ENCODE assay signal across 1 cellular context in genomic region chr13:98173431-98173921, GRCh38.
TF ChIP-seq lines count a peak whose summit lies in the region.

No MANE protein-coding gene starts in this region.

TF ChIP-seq in HepG2, 621 proteins besides CTCF, POLR2A, EP300 and RAD21 (continued from another document and continues in another):
- TF ChIP-seq ZNF609 (CRISPR knock-in tag; IDR thresholded peaks at IDR 0.05; ENCODE audit: borderline replicate concordance) (peak; percentile 66), POGZ (CRISPR knock-in tag; IDR thresholded peaks at IDR 0.05) (peak; percentile 42; the same call in 1 of the 2 replicates), ZNF251 (CRISPR knock-in tag; IDR thresholded peaks at IDR 0.05) (no peak), HOXA9 (CRISPR knock-in tag; IDR thresholded peaks at IDR 0.05; ENCODE audit: borderline replicate concordance) (no peak), TRIM22 (IDR thresholded peaks at IDR 0.05) (no peak), FOXP1 (IDR thresholded peaks at IDR 0.05) (peak; percentile 57), FOXP1 (CRISPR knock-in tag; IDR thresholded peaks at IDR 0.05) (peak; percentile 90), GABPB1 (CRISPR knock-in tag; IDR thresholded peaks at IDR 0.05) (peak; percentile 62; the same call in 1 of the 2 replicates), ZSCAN29 (CRISPR knock-in tag; conservative IDR thresholded peaks at IDR 0.05) (no peak), MYNN (CRISPR knock-in tag; IDR thresholded peaks at IDR 0.05; ENCODE audit: low read depth) (no peak), KLF16 (CRISPR knock-in tag; IDR thresholded peaks at IDR 0.05) (peak in 1 of 2 experiments; percentile 72; a peak in 2 of 4 replicates), ZNF230 (CRISPR knock-in tag; IDR thresholded peaks at IDR 0.05) (no peak), NR1H2 (CRISPR knock-in tag; IDR thresholded peaks at IDR 0.05; ENCODE audit: borderline replicate concordance, low read depth) (no peak), TERF1 (CRISPR knock-in tag; IDR thresholded peaks at IDR 0.05) (no peak), TBX3 (IDR thresholded peaks at IDR 0.05; ENCODE audit: borderline replicate concordance) (peak; percentile 74; the same call in 1 of the 2 replicates), PRPF4 (IDR thresholded peaks at IDR 0.05; ENCODE audit: low read depth, low read length, poor library complexity, severe bottlenecking) (no peak), ZNF564 (CRISPR knock-in tag; IDR thresholded peaks at IDR 0.05) (no peak), ZNF777 (CRISPR knock-in tag; IDR thresholded peaks at IDR 0.05) (no peak), GPN1 (CRISPR knock-in tag; IDR thresholded peaks at IDR 0.05; ENCODE audit: borderline replicate concordance) (no peak), ZNF33A (CRISPR knock-in tag; IDR thresholded peaks at IDR 0.05; ENCODE audit: borderline replicate concordance) (no peak), SMAD9 (CRISPR knock-in tag; IDR thresholded peaks at IDR 0.05) (no peak), ZNF367 (CRISPR knock-in tag; IDR thresholded peaks at IDR 0.05; ENCODE audit: borderline replicate concordance) (no peak), ZKSCAN8 (CRISPR knock-in tag; IDR thresholded peaks at IDR 0.05; ENCODE audit: borderline replicate concordance) (peak; percentile 59; the same call in 1 of the 2 replicates), NR2C2 (CRISPR knock-in tag; IDR thresholded peaks at IDR 0.05; ENCODE audit: borderline replicate concordance) (peak; percentile 81), ZFP1 (CRISPR knock-in tag; IDR thresholded peaks at IDR 0.05) (no peak), SOX5 (CRISPR knock-in tag; IDR thresholded peaks at IDR 0.05; ENCODE audit: borderline replicate concordance) (peak; percentile 84), SOX13 (IDR thresholded peaks at IDR 0.05) (no peak), SOX13 (CRISPR knock-in tag; conservative IDR thresholded peaks at IDR 0.05 in 1 of 2, IDR thresholded peaks at IDR 0.05 in 1 of 2) (peak in 1 of 2 experiments; percentile 81; a peak in 2 of 4 replicates), TFDP1 (CRISPR knock-in tag; IDR thresholded peaks at IDR 0.05; ENCODE audit: borderline replicate concordance) (no peak), ZHX2 (IDR thresholded peaks at IDR 0.05; ENCODE audit: low read depth) (no peak), ZHX2 (CRISPR knock-in tag; IDR thresholded peaks at IDR 0.05; ENCODE audit: borderline replicate concordance) (no peak), ZNF333 (CRISPR knock-in tag; IDR thresholded peaks at IDR 0.05; ENCODE audit: borderline replicate concordance) (no peak), MAFG (CRISPR knock-in tag; IDR thresholded peaks at IDR 0.05) (no peak), ZNF878 (CRISPR knock-in tag; IDR thresholded peaks at IDR 0.05) (no peak), ZNF496 (CRISPR knock-in tag; IDR thresholded peaks at IDR 0.05; ENCODE audit: insufficient replicate concordance) (no peak), ZNF451 (CRISPR knock-in tag; IDR thresholded peaks at IDR 0.05) (no peak), ZNF10 (CRISPR knock-in tag; IDR thresholded peaks at IDR 0.05; ENCODE audit: borderline replicate concordance, low read depth) (no peak), NBN (conservative IDR thresholded peaks at IDR 0.05) (no peak), FOXO4 (CRISPR knock-in tag; conservative IDR thresholded peaks at IDR 0.05) (no peak), PRDM15 (CRISPR knock-in tag; IDR thresholded peaks at IDR 0.05) (no peak), ZNF670 (CRISPR knock-in tag; IDR thresholded peaks at IDR 0.05; ENCODE audit: borderline replicate concordance) (0 out of 2 replicates have a peak, but pooled peaks have one; percentile 36), PBX2 (CRISPR knock-in tag; IDR thresholded peaks at IDR 0.05) (no peak), ZNF607 (CRISPR knock-in tag; IDR thresholded peaks at IDR 0.05; ENCODE audit: borderline replicate concordance) (no peak), ZNF558 (CRISPR knock-in tag; IDR thresholded peaks at IDR 0.05; ENCODE audit: borderline replicate concordance) (no peak), ZNF460 (CRISPR knock-in tag; IDR thresholded peaks at IDR 0.05; ENCODE audit: borderline replicate concordance) (no peak)
